In genomic region chr7:653829-654764, GRCh38 we compare ENCODE assay signal across 2 cellular contexts.
TF ChIP-seq lines count a peak whose summit lies in the region.

No MANE protein-coding gene starts in this region.

TF ChIP-seq in HepG2, 621 proteins besides CTCF, POLR2A, EP300 and RAD21 (continued from another document and continues in another):
- no peak for TF ChIP-seq ZNF816 (CRISPR knock-in tag; IDR thresholded peaks at IDR 0.05; ENCODE audit: borderline replicate concordance)
- TF ChIP-seq FOXC1 (CRISPR knock-in tag; IDR thresholded peaks at IDR 0.05; ENCODE audit: borderline replicate concordance): no peak
- no peak for TF ChIP-seq NKX3-1 (CRISPR knock-in tag; IDR thresholded peaks at IDR 0.05)
- TF ChIP-seq HCFC1 (IDR thresholded peaks at IDR 0.05; ENCODE audit: low read depth, low read length): no peak
- no peak for TF ChIP-seq ZNF496 (CRISPR knock-in tag; IDR thresholded peaks at IDR 0.05; ENCODE audit: insufficient replicate concordance)
- no peak for TF ChIP-seq SP2 (CRISPR knock-in tag; IDR thresholded peaks at IDR 0.05)
- TF ChIP-seq KAT7 (CRISPR knock-in tag; IDR thresholded peaks at IDR 0.05; ENCODE audit: borderline replicate concordance): no peak
- TF ChIP-seq ZNF275 (CRISPR knock-in tag; IDR thresholded peaks at IDR 0.05; ENCODE audit: borderline replicate concordance): no peak
- TF ChIP-seq ZNF772 (CRISPR knock-in tag; IDR thresholded peaks at IDR 0.05): no peak
- TF ChIP-seq JDP2 (CRISPR knock-in tag; IDR thresholded peaks at IDR 0.05; ENCODE audit: borderline replicate concordance): no peak
- no peak for TF ChIP-seq ZZZ3 (CRISPR knock-in tag; IDR thresholded peaks at IDR 0.05; ENCODE audit: borderline replicate concordance)
- no peak for TF ChIP-seq ZNF83 (CRISPR knock-in tag; IDR thresholded peaks at IDR 0.05; ENCODE audit: borderline replicate concordance)
- no peak for TF ChIP-seq GABPA (IDR thresholded peaks at IDR 0.05; ENCODE audit: low read depth, low read length)
- TF ChIP-seq GABPA (CRISPR knock-in tag; IDR thresholded peaks at IDR 0.05; ENCODE audit: low read depth): no peak
- TF ChIP-seq FOXO1 (CRISPR knock-in tag; IDR thresholded peaks at IDR 0.05): no peak
- TF ChIP-seq NR2F1 (CRISPR knock-in tag; IDR thresholded peaks at IDR 0.05): no peak
- no peak for TF ChIP-seq MAFF (IDR thresholded peaks at IDR 0.05; ENCODE audit: low read depth, low read length)
- no peak for TF ChIP-seq MBNL3 (CRISPR knock-in tag; conservative IDR thresholded peaks at IDR 0.05)
- TF ChIP-seq ZNF256 (CRISPR knock-in tag; conservative IDR thresholded peaks at IDR 0.05): no peak
- TF ChIP-seq HOXD1 (CRISPR knock-in tag; IDR thresholded peaks at IDR 0.05): no peak
- TF ChIP-seq SOX6 (IDR thresholded peaks at IDR 0.05): peak; percentile 76; the same call in 1 of the 2 replicates
- TF ChIP-seq SOX6 (CRISPR knock-in tag; IDR thresholded peaks at IDR 0.05): no peak
- no peak for TF ChIP-seq ZBTB4 (CRISPR knock-in tag; IDR thresholded peaks at IDR 0.05; ENCODE audit: borderline replicate concordance)

TF ChIP-seq in K562, 482 proteins besides CTCF, POLR2A, EP300 and RAD21 (continued from another document):
- no peak for TF ChIP-seq CEBPZ (IDR thresholded peaks at IDR 0.05; ENCODE audit: borderline replicate concordance, low read depth, low read length)
- TF ChIP-seq TSC22D4 (tag; IDR thresholded peaks at IDR 0.05): 0 out of 2 replicates have a peak, but pooled peaks have one; percentile 82
- TF ChIP-seq ELF4 (CRISPR knock-in tag; IDR thresholded peaks at IDR 0.05): 0 out of 2 replicates have a peak, but pooled peaks have one; percentile 31
- TF ChIP-seq ERF (CRISPR knock-in tag; IDR thresholded peaks at IDR 0.05): no peak
- no peak for TF ChIP-seq ZNF311 (CRISPR knock-in tag; IDR thresholded peaks at IDR 0.05)
- TF ChIP-seq KLF13 (tag; IDR thresholded peaks at IDR 0.05; ENCODE audit: borderline replicate concordance, low read depth): no peak
- TF ChIP-seq TCFL5 (CRISPR knock-in tag; conservative IDR thresholded peaks at IDR 0.05): no peak
- no peak for TF ChIP-seq PBX2 (CRISPR knock-in tag; IDR thresholded peaks at IDR 0.05; ENCODE audit: low read depth)
- no peak for TF ChIP-seq PBX2 (tag; conservative IDR thresholded peaks at IDR 0.05; ENCODE audit: low read depth)
- TF ChIP-seq ZNF174 (CRISPR knock-in tag; IDR thresholded peaks at IDR 0.05): no peak
- 0 out of 2 replicates have a peak, but pooled peaks have one; percentile 40 for TF ChIP-seq GATA2 (CRISPR knock-in tag; IDR thresholded peaks at IDR 0.05)
- no peak for TF ChIP-seq FOXK2 (conservative IDR thresholded peaks at IDR 0.05 in 1 of 2, IDR thresholded peaks at IDR 0.05 in 1 of 2; ENCODE audit: low read depth in 2 of 2)
- TF ChIP-seq THRB (CRISPR knock-in tag; conservative IDR thresholded peaks at IDR 0.05): peak; percentile 3; the same call in 1 of the 2 replicates
- TF ChIP-seq ILK (tag; IDR thresholded peaks at IDR 0.05; ENCODE audit: borderline replicate concordance, low read depth): no peak
- TF ChIP-seq KHSRP (IDR thresholded peaks at IDR 0.05): no peak
- no peak for TF ChIP-seq ETS2 (tag; IDR thresholded peaks at IDR 0.05; ENCODE audit: borderline replicate concordance, poor library complexity, severe bottlenecking)
- no peak for TF ChIP-seq GATAD2B (IDR thresholded peaks at IDR 0.05; ENCODE audit: borderline replicate concordance)
- TF ChIP-seq NKRF (IDR thresholded peaks at IDR 0.05; ENCODE audit: borderline replicate concordance): 0 out of 2 replicates have a peak, but pooled peaks have one; percentile 18
- no peak for TF ChIP-seq ZNF764 (CRISPR knock-in tag; IDR thresholded peaks at IDR 0.05; ENCODE audit: low read depth)
- TF ChIP-seq HMGN3 (IDR thresholded peaks at IDR 0.05; ENCODE audit: borderline replicate concordance, extremely low read depth, insufficient read length, low read depth, low read length): no peak
- TF ChIP-seq MXD1 (CRISPR knock-in tag; IDR thresholded peaks at IDR 0.05; ENCODE audit: borderline replicate concordance, poor library complexity, severe bottlenecking): no peak
- TF ChIP-seq HDAC1 (IDR thresholded peaks at IDR 0.05): peak in 1 of 2 experiments; percentile 45; a peak in 2 of 4 replicates
- 0 out of 4 replicates have a peak, but pooled peaks of 1 of the 2 experiments have one; percentile 17 for TF ChIP-seq MLLT1 (IDR thresholded peaks at IDR 0.05)
- TF ChIP-seq KAT2B (IDR thresholded peaks at IDR 0.05; ENCODE audit: low read depth, low read length): no peak
- TF ChIP-seq GTF2A2 (tag; IDR thresholded peaks at IDR 0.05): no peak
- TF ChIP-seq SMAD2 (IDR thresholded peaks at IDR 0.05; ENCODE audit: low read depth, low read length): no peak
- no peak for TF ChIP-seq RBFOX2 (IDR thresholded peaks at IDR 0.05; ENCODE audit: low read depth, low read length)
